ENCODE assay signal across 27 cellular contexts in genomic region chr10:79947083-79947415, GRCh38. TPM values are rescaled to one million over a fixed set of nuclear protein-coding genes. Genes with fewer than 3 reads are reported as not detected.
DNase-seq lines count a peak whose midpoint lies in the region; ATAC-seq, FAIRE-seq and TF ChIP-seq lines count a peak whose summit lies in the region.
"Had no signal": no experiment of that assay in that cellular context is flagged by ENCODE, and none has a peak within 500 bp of the region (broad histone marks: within the 10 kb centered on the region; RNA-seq: fewer than 3 reads in every experiment).

No MANE protein-coding gene starts in this region.

- DNase-seq in right atrium auricular region (ENCODE audit: low spot score), result peak; percentile 53
- no peak for DNase-seq in right cardiac atrium
- DNase-seq in NCI-H2107 treated with DMSO at 0.1 percent for 48 hours (lab: John Stamatoyannopoulos, UW; ENCODE audit: unreplicated experiment), result peak; percentile 12
- DNase-seq in left lung, result no peak
- DNase-seq in urothelium cell line (ENCODE audit: low spot score), result peak; percentile 9
- no peak for DNase-seq in activated T-cell treated with anti-CD3 and anti-CD28 coated beads, Interleukin-2, amount 50 U/mL, for 24 hours
- DNase-seq in HuH-7.5 (ENCODE audit: low spot score), result no peak
- DNase-seq in activated T-helper 2 cell treated with anti-CD3 and anti-CD28 coated beads, Interferon-gamma antibody, Interleukin-2, Interleukin-4, amounts not matched to agents 10 μg/mL and 5 μg/mL and 100 μg/mL, durations not matched to agents 14 hours and 24 hours and 36 hours (ENCODE audit: low spot score), result no peak
- DNase-seq: activated CD4-positive, alpha-beta memory T cell treated with anti-CD3 and anti-CD28 coated beads, Interleukin-2, amount 10 ng/mL, durations not matched to agents 7 days and 5 days; activated naive CD4-positive, alpha-beta T cell treated with anti-CD3 and anti-CD28 coated beads for 36 hours; activated T-cell treated with anti-CD3 and anti-CD28 coated beads, Interleukin-2, amount 50 U/mL, for 4 hours; anterior cingulate cortex; DMS79; esophagus squamous epithelium; gastrocnemius medialis; HCEC 1CT; hippocampal formation; MM.1S; NCI-H1694; stimulated activated CD4-positive, alpha-beta T cell treated with anti-CD3 and anti-CD28 coated beads, Interleukin-4, amount 100 ng/mL, for 1 hour; stimulated activated naive CD4-positive, alpha-beta T cell had no signal

- ATAC-seq in right cardiac atrium, result no peak
- peak; percentile 44 for ATAC-seq in left lung
- ATAC-seq: activated T-cell treated with anti-CD3 and anti-CD28 coated beads, Interleukin-2, amount 50 U/mL, for 4 hours; CD8-positive, alpha-beta T cell; gastrocnemius medialis; WTC11 had no signal

- H3K36me3 ChIP-seq in right atrium auricular region (no peaks in the 10 kb centered on the region), left lung (no peaks in the 10 kb centered on the region)
- H3K36me3 ChIP-seq: esophagus squamous epithelium, thyroid gland had no signal

- intact Hi-C loops in right cardiac atrium (cut with DNase I), result no loop called here
- intact Hi-C loops in left lung (cut with DNase I), result no loop called here
- intact Hi-C loops in activated T-helper 2 cell treated with anti-CD3 and anti-CD28 coated beads, Interferon-gamma antibody, Interleukin-2, Interleukin-4, amounts not matched to agents 10 μg/mL and 5 μg/mL and 100 μg/mL, durations not matched to agents 14 hours and 24 hours and 36 hours (cut with micrococcal nuclease), result no loop called here

- peaks cover 0 to 14% of the 10 kb centered on the region in 2 donors for H3K9me3 ChIP-seq in right atrium auricular region
- no peaks in the 10 kb centered on the region for H3K9me3 ChIP-seq in right cardiac atrium (ENCODE audit: control insufficient read depth, low read length)
- peaks cover 0 to 2% of the 10 kb centered on the region in 2 donors for H3K9me3 ChIP-seq in left lung
- H3K9me3 ChIP-seq: gastrocnemius medialis, thyroid gland had no signal

- TF ChIP-seq CTCF in right atrium auricular region (IDR thresholded peaks at IDR 0.05), result no peak
- TF ChIP-seq CTCF in left lung (IDR thresholded peaks at IDR 0.05), result no peak

- H3K4me1 ChIP-seq in right atrium auricular region (no peaks in the 10 kb centered on the region), right cardiac atrium (ENCODE audit: control insufficient read depth, insufficient read depth, low read length) (no peaks in the 10 kb centered on the region), left lung (peaks cover 0 to 11% of the 10 kb centered on the region in 2 donors)
- H3K4me1 ChIP-seq: esophagus squamous epithelium, gastrocnemius medialis had no signal

- no peaks in the 10 kb centered on the region for H3K36me3 Mint-ChIP-seq in activated T-cell treated with anti-CD3 and anti-CD28 coated beads, Interleukin-2, amount 50 U/mL, for 24 hours (ENCODE audit: low read depth)
- H3K36me3 Mint-ChIP-seq in activated T-helper 2 cell treated with anti-CD3 and anti-CD28 coated beads, Interferon-gamma antibody, Interleukin-2, Interleukin-4, amounts not matched to agents 10 μg/mL and 5 μg/mL and 100 μg/mL, durations not matched to agents 14 hours and 24 hours and 36 hours (ENCODE audit: low read depth), result no peaks in the 10 kb centered on the region
- H3K36me3 Mint-ChIP-seq: CD8-positive, alpha-beta T cell had no signal

- H3K4me3 ChIP-seq in right atrium auricular region (no peak overlapping the region), right cardiac atrium (ENCODE audit: low read length) (no peak overlapping the region), left lung (peak overlapping the region; percentile 13 to 32)
- H3K4me3 ChIP-seq: esophagus squamous epithelium, gastrocnemius medialis, lung, thyroid gland had no signal

- H3K27me3 Mint-ChIP-seq in activated T-cell treated with anti-CD3 and anti-CD28 coated beads, Interleukin-2, amount 50 U/mL, for 24 hours, result peaks cover 3% of the 10 kb centered on the region
- H3K27me3 Mint-ChIP-seq in activated T-helper 2 cell treated with anti-CD3 and anti-CD28 coated beads, Interferon-gamma antibody, Interleukin-2, Interleukin-4, amounts not matched to agents 10 μg/mL and 5 μg/mL and 100 μg/mL, durations not matched to agents 14 hours and 24 hours and 36 hours (ENCODE audit: low read depth), result peaks cover 9% of the 10 kb centered on the region

- no peak overlapping the region for H3K27ac ChIP-seq in right atrium auricular region
- no peak overlapping the region for H3K27ac ChIP-seq in right cardiac atrium (ENCODE audit: low read length)
- H3K27ac ChIP-seq in left lung, result peak overlapping the region in 1 of 2 donors; percentile 56
- H3K27ac ChIP-seq: esophagus squamous epithelium, gastrocnemius medialis, thyroid gland had no signal

- H3K9me3 Mint-ChIP-seq in activated T-cell treated with anti-CD3 and anti-CD28 coated beads, Interleukin-2, amount 50 U/mL, for 24 hours, result peaks cover 4% of the 10 kb centered on the region
- H3K9me3 Mint-ChIP-seq in activated T-helper 2 cell treated with anti-CD3 and anti-CD28 coated beads, Interferon-gamma antibody, Interleukin-2, Interleukin-4, amounts not matched to agents 10 μg/mL and 5 μg/mL and 100 μg/mL, durations not matched to agents 14 hours and 24 hours and 36 hours, result no peaks in the 10 kb centered on the region
- H3K9me3 Mint-ChIP-seq: activated CD4-positive, alpha-beta memory T cell treated with anti-CD3 and anti-CD28 coated beads, Interleukin-2, amount 10 ng/mL, durations not matched to agents 7 days and 5 days had no signal

- no peak for FAIRE-seq in urothelium cell line (lab: Jason Lieb, UNC)

- H3K4me3 Mint-ChIP-seq in activated T-cell treated with anti-CD3 and anti-CD28 coated beads, Interleukin-2, amount 50 U/mL, for 24 hours, result no peak overlapping the region
- H3K4me3 Mint-ChIP-seq in activated T-helper 2 cell treated with anti-CD3 and anti-CD28 coated beads, Interferon-gamma antibody, Interleukin-2, Interleukin-4, amounts not matched to agents 10 μg/mL and 5 μg/mL and 100 μg/mL, durations not matched to agents 14 hours and 24 hours and 36 hours (ENCODE audit: low read depth), result no peak overlapping the region
- H3K4me3 Mint-ChIP-seq: activated CD4-positive, alpha-beta memory T cell treated with anti-CD3 and anti-CD28 coated beads, Interleukin-2, amount 10 ng/mL, durations not matched to agents 7 days and 5 days; activated naive CD4-positive, alpha-beta T cell treated with anti-CD3 and anti-CD28 coated beads for 36 hours; activated T-cell treated with anti-CD3 and anti-CD28 coated beads, Interleukin-2, amount 50 U/mL, for 4 hours; CD8-positive, alpha-beta T cell; WTC11 had no signal

- no peaks in the 10 kb centered on the region for H3K27me3 ChIP-seq in right atrium auricular region
- H3K27me3 ChIP-seq in right cardiac atrium (ENCODE audit: control insufficient read depth, insufficient read depth), result no peaks in the 10 kb centered on the region
- H3K27me3 ChIP-seq in left lung, result no peaks in the 10 kb centered on the region
- H3K27me3 ChIP-seq: esophagus squamous epithelium, gastrocnemius medialis, thyroid gland had no signal

- no peak overlapping the region for H3K27ac Mint-ChIP-seq in activated T-cell treated with anti-CD3 and anti-CD28 coated beads, Interleukin-2, amount 50 U/mL, for 24 hours
- no peak overlapping the region for H3K27ac Mint-ChIP-seq in activated T-helper 2 cell treated with anti-CD3 and anti-CD28 coated beads, Interferon-gamma antibody, Interleukin-2, Interleukin-4, amounts not matched to agents 10 μg/mL and 5 μg/mL and 100 μg/mL, durations not matched to agents 14 hours and 24 hours and 36 hours
- H3K27ac Mint-ChIP-seq: activated CD4-positive, alpha-beta memory T cell treated with anti-CD3 and anti-CD28 coated beads, Interleukin-2, amount 10 ng/mL, durations not matched to agents 7 days and 5 days; activated naive CD4-positive, alpha-beta T cell treated with anti-CD3 and anti-CD28 coated beads for 36 hours; CD8-positive, alpha-beta T cell; WTC11 had no signal

- no peaks in the 10 kb centered on the region for H3K4me1 Mint-ChIP-seq in activated T-cell treated with anti-CD3 and anti-CD28 coated beads, Interleukin-2, amount 50 U/mL, for 24 hours (ENCODE audit: low read depth)
- no peaks in the 10 kb centered on the region for H3K4me1 Mint-ChIP-seq in activated T-helper 2 cell treated with anti-CD3 and anti-CD28 coated beads, Interferon-gamma antibody, Interleukin-2, Interleukin-4, amounts not matched to agents 10 μg/mL and 5 μg/mL and 100 μg/mL, durations not matched to agents 14 hours and 24 hours and 36 hours (ENCODE audit: low read depth)
- H3K4me1 Mint-ChIP-seq: activated CD4-positive, alpha-beta memory T cell treated with anti-CD3 and anti-CD28 coated beads, Interleukin-2, amount 10 ng/mL, durations not matched to agents 7 days and 5 days had no signal

- WGBS in right cardiac atrium, result 44% methylated on average over 2 of the region's 2 CpGs

RNA-seq across cellular contexts. Expression of gene SFTPD, which starts 1.9 kb away (rescaled TPM):
- total RNA-seq in right atrium auricular region (1 to 10 TPM in 1 of 2 donors, under 1 TPM in 1; 0.74 to 2.1 TPM), right cardiac atrium (1 to 10 TPM in 1 of 4 donors, under 1 TPM in 2, not detected in 1; 0.36 to 1.6 (median 0.79) TPM), left lung (100 to 1,000 TPM; 323 to 878 TPM)
- polyA plus RNA-seq in right cardiac atrium, result 0.23 TPM
- total RNA-seq in activated T-helper 2 cell treated with anti-CD3 and anti-CD28 coated beads, Interferon-gamma antibody, Interleukin-2, Interleukin-4, amounts not matched to agents 10 μg/mL and 5 μg/mL and 100 μg/mL, durations not matched to agents 14 hours and 24 hours and 36 hours, result not detected in 2 replicates
- total RNA-seq: activated CD4-positive, alpha-beta memory T cell treated with anti-CD3 and anti-CD28 coated beads, Interleukin-2, amount 10 ng/mL, durations not matched to agents 7 days and 5 days; activated naive CD4-positive, alpha-beta T cell treated with anti-CD3 and anti-CD28 coated beads for 36 hours; CD8-positive, alpha-beta T cell; NCI-H460; pulmonary artery endothelial cell had no signal

Comparison
In these comparisons a context has a peak if more than half of its experiments do, and no peak if none do; other contexts are left out.
1. DNase-seq: peak in right atrium auricular region (single experiment), NCI-H2107 treated with DMSO at 0.1 percent for 48 hours (single experiment) and urothelium cell line (single experiment); none in right cardiac atrium (0 of 3), left lung (0 of 2), activated T-cell treated with anti-CD3 and anti-CD28 coated beads, Interleukin-2, amount 50 U/mL, for 24 hours (single experiment), HuH-7.5 (single experiment) and activated T-helper 2 cell treated with anti-CD3 and anti-CD28 coated beads, Interferon-gamma antibody, Interleukin-2, Interleukin-4, amounts not matched to agents 10 μg/mL and 5 μg/mL and 100 μg/mL, durations not matched to agents 14 hours and 24 hours and 36 hours (single experiment).
2. H3K4me3 ChIP-seq: peak in left lung (2 of 2); none in right atrium auricular region (0 of 2) and right cardiac atrium (single experiment).
3. RNA of gene SFTPD, which starts 1.9 kb away (total RNA-seq): 323 to 878 TPM in left lung; 0.74 to 2.1 TPM in right atrium auricular region, 0.36 to 1.6 TPM in right cardiac atrium and not detected in activated T-helper 2 cell treated with anti-CD3 and anti-CD28 coated beads, Interferon-gamma antibody, Interleukin-2, Interleukin-4, amounts not matched to agents 10 μg/mL and 5 μg/mL and 100 μg/mL, durations not matched to agents 14 hours and 24 hours and 36 hours; every median in the first group is over 100 times any median in the second.